18 cellular contexts compared by ENCODE assay signal in the genomic region with DNA sequence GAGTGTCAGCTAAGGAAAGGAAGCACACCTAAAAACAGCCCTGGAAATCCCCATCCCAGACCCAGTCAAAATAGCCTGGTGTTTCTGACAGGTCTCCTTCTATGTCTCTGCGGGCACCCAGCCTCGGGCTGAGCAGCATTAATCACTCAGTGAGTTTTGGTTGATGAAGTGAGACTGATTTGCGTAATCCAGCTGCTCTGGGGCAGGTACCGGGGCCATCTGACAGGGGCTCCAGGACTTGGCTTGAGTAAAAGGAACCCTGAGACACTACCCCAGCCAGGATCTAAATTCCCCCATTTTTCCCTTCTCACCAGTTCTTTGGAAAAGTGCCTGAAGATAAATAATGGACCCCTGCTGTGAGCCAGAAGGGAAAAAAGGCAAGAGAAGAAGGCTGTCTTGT. TPM values are rescaled to one million over a fixed set of nuclear protein-coding genes. Genes with fewer than 3 reads are reported as not detected.
DNase-seq lines count a peak whose midpoint lies in the region; ATAC-seq, FAIRE-seq and TF ChIP-seq lines count a peak whose summit lies in the region.
"Had no signal": no experiment of that assay in that cellular context is flagged by ENCODE, and none has a peak within 500 bp of the region (broad histone marks: within the 10 kb centered on the region; RNA-seq: fewer than 3 reads in every experiment).

No MANE protein-coding gene starts in this region.

- H3K27ac ChIP-seq in keratinocyte (ENCODE audit: control insufficient read depth, insufficient read depth, low read length) (peak overlapping the region; percentile 47), thyroid gland (peak overlapping the region in 2 of 3 donors; percentile 13 to 55), HepG2 (ENCODE audit: extremely low read length, insufficient read depth, low read length) (no peak overlapping the region)
- H3K27ac ChIP-seq: gastrocnemius medialis had no signal

- no peak for TF ChIP-seq RAD21 in HepG2 (CRISPR knock-in tag; IDR thresholded peaks at IDR 0.05)

- H3K79me2 ChIP-seq in keratinocyte (ENCODE audit: control insufficient read depth, insufficient read depth, low read length) (no peaks in the 10 kb centered on the region), HepG2 (ENCODE audit: insufficient read depth, low read length) (no peaks in the 10 kb centered on the region)

- H3K27me3 ChIP-seq in bronchial epithelial cell (ENCODE audit: control insufficient read depth, insufficient read depth, low read length) (no peaks in the 10 kb centered on the region), keratinocyte (ENCODE audit: control insufficient read depth, extremely low read depth, insufficient read depth, low read length) (no peaks in the 10 kb centered on the region), thyroid gland (no peaks in the 10 kb centered on the region), HepG2 (ENCODE audit: control insufficient read depth in 1 of 2, insufficient read depth in 2 of 2, low read length in 2 of 2) (0 out of 5 replicates have a peak, but pooled peaks cover 0 to 4% of the 10 kb centered on the region in 2 experiments)
- H3K27me3 ChIP-seq: gastrocnemius medialis had no signal

- POLR2A ChIA-PET in HepG2 (lab: Yijun Ruan, JAX), result no interaction called here

- peaks cover 4% of the 10 kb centered on the region for H3K9me1 ChIP-seq in keratinocyte (ENCODE audit: control insufficient read depth, extremely low read depth, insufficient read depth, low read length)

- TF ChIP-seq POLR2A in thyroid gland (IDR thresholded peaks at IDR 0.05) (no peak), HepG2 (IDR thresholded peaks at IDR 0.05; ENCODE audit: insufficient read depth in 1 of 2, low read depth in 2 of 2, low read length in 2 of 2) (no peak)

- no peak overlapping the region for H3K4me3 ChIP-seq in bronchial epithelial cell (ENCODE audit: low read depth, low read length)
- H3K4me3 ChIP-seq in keratinocyte (ENCODE audit: control insufficient read depth in 2 of 3, extremely low read depth in 1 of 3, insufficient read depth in 2 of 3, low read depth in 1 of 3, low read length in 3 of 3), result no peak overlapping the region
- H3K4me3 ChIP-seq in thyroid gland (replicated peaks in 1 of 3), result no peak overlapping the region
- no peak overlapping the region for H3K4me3 ChIP-seq in HepG2 (replicated peaks in 1 of 3; ENCODE audit: insufficient read depth in 1 of 3, low read depth in 2 of 3, low read length in 3 of 3)
- H3K4me3 ChIP-seq: gastrocnemius medialis had no signal

- no peak for TF ChIP-seq EP300 in HepG2 (IDR thresholded peaks at IDR 0.05; ENCODE audit: low read depth in 2 of 2, low read length in 2 of 2)
- TF ChIP-seq EP300 in HepG2 (CRISPR knock-in tag; IDR thresholded peaks at IDR 0.05; ENCODE audit: borderline replicate concordance), result no peak

- CTCF ChIA-PET in HepG2 (lab: Yijun Ruan, JAX; ENCODE audit: low intra/inter-chr PET ratio, low total read pairs), result no interaction called here

- H3K9ac ChIP-seq in keratinocyte (ENCODE audit: control insufficient read depth, extremely low read depth, insufficient read depth, low read length) (peak overlapping the region; percentile 69), HepG2 (ENCODE audit: insufficient read depth, low read depth, low read length) (no peak overlapping the region)

- dilution Hi-C loops in keratinocyte (cut with MboI; ENCODE audit: extremely low pct_ligation_motif_present, low sequenced_read_pairs), result no loop called here

- H3K4me2 ChIP-seq in keratinocyte (ENCODE audit: control insufficient read depth, extremely low read depth, insufficient read depth, low read depth, low read length) (peak overlapping the region; percentile 41), HepG2 (ENCODE audit: low read depth, low read length) (no peak overlapping the region)

- no peak overlapping the region for H2AFZ ChIP-seq in keratinocyte (ENCODE audit: control insufficient read depth, low read length)
- no peak overlapping the region for H2AFZ ChIP-seq in HepG2 (ENCODE audit: low read length)

- no peak overlapping the region for H3K27ac Mint-ChIP-seq in activated naive CD4-positive, alpha-beta T cell treated with anti-CD3 and anti-CD28 coated beads, Interleukin-2, amount 50 U/mL, for 72 hours
- H3K27ac Mint-ChIP-seq: effector memory CD8-positive, alpha-beta T cell had no signal

- H3K4me1 ChIP-seq in keratinocyte (ENCODE audit: control insufficient read depth, extremely low read depth, insufficient read depth, low read length) (peaks cover 12% of the 10 kb centered on the region), thyroid gland (peaks cover 7 to 11% of the 10 kb centered on the region in 2 donors), HepG2 (ENCODE audit: insufficient read depth, low read length) (no peaks in the 10 kb centered on the region)
- H3K4me1 ChIP-seq: gastrocnemius medialis had no signal

- FAIRE-seq in bronchial epithelial cell (lab: Jason Lieb, UNC), result peak; percentile 66
- FAIRE-seq in keratinocyte (lab: Jason Lieb, UNC), result peak; percentile 34
- no peak for FAIRE-seq in HepG2 (lab: Jason Lieb, UNC)
- FAIRE-seq: TTC549 had no signal

- TF ChIP-seq CTCF in bronchial epithelial cell (IDR thresholded peaks at IDR 0.05; ENCODE audit: insufficient read depth, low read length, severe bottlenecking), result no peak
- no peak for TF ChIP-seq CTCF in keratinocyte (optimal IDR thresholded peaks at IDR 0.05 in 1 of 3, IDR thresholded peaks at IDR 0.05 in 1 of 3, conservative IDR thresholded peaks at IDR 0.05 in 1 of 3; ENCODE audit: extremely low read depth in 1 of 3, insufficient read depth in 2 of 3, low read length in 3 of 3)
- TF ChIP-seq CTCF in thyroid gland (IDR thresholded peaks at IDR 0.05), result no peak
- no peak for TF ChIP-seq CTCF in HepG2 (CRISPR knock-in tag; IDR thresholded peaks at IDR 0.05)

- no peaks in the 10 kb centered on the region for H3K36me3 Mint-ChIP-seq in activated naive CD4-positive, alpha-beta T cell treated with anti-CD3 and anti-CD28 coated beads, Interleukin-2, amount 50 U/mL, for 72 hours
- H3K36me3 Mint-ChIP-seq: brain had no signal

- H3K36me3 ChIP-seq in bronchial epithelial cell (ENCODE audit: control insufficient read depth, insufficient read depth, low read length) (no peaks in the 10 kb centered on the region), keratinocyte (ENCODE audit: control insufficient read depth in 2 of 2, extremely low read depth in 1 of 2, insufficient read depth in 2 of 2, low read length in 2 of 2) (no peaks in the 10 kb centered on the region), thyroid gland (no peaks in the 10 kb centered on the region), HepG2 (replicated peaks in 1 of 2; ENCODE audit: control insufficient read depth in 1 of 2, insufficient read depth in 2 of 2, low read length in 2 of 2) (no peaks in the 10 kb centered on the region)
- H3K36me3 ChIP-seq: gastrocnemius medialis had no signal

- DNase-seq in NCI-H82 (lab: John Stamatoyannopoulos, UW) (peak; percentile 22), NCI-H82 treated with DMSO at 0.1 percent for 48 hours (lab: John Stamatoyannopoulos, UW; ENCODE audit: unreplicated experiment) (no peak), bronchial epithelial cell (ENCODE audit: low read depth) (peak; percentile 79), keratinocyte (ENCODE audit: low read depth, low spot score) (no peak), thyroid gland (peak; percentile 59 to 60), left lobe of liver (ENCODE audit: low spot score) (no peak), HepG2 (ENCODE audit: low spot score) (no peak)
- no peak for DNase-seq in activated naive CD4-positive, alpha-beta T cell treated with anti-CD3 and anti-CD28 coated beads, Interleukin-2, amount 50 U/mL, for 72 hours (ENCODE audit: low spot score in 2 of 2)
- DNase-seq: activated effector memory CD4-positive, alpha-beta T cell treated with anti-CD3 and anti-CD28 coated beads, Interleukin-2, amount 50 U/mL, for 16 hours; effector memory CD8-positive, alpha-beta T cell; gastrocnemius medialis; NCI-H1048; NCI-H524 treated with DMSO at 0.1 percent for 48 hours had no signal

- ATAC-seq in left lobe of liver, result no peak
- no peak for ATAC-seq in HepG2
- no peak for ATAC-seq in activated naive CD4-positive, alpha-beta T cell treated with anti-CD3 and anti-CD28 coated beads, Interleukin-2, amount 50 U/mL, for 72 hours
- ATAC-seq: effector memory CD8-positive, alpha-beta T cell; gastrocnemius medialis had no signal

- intact Hi-C loops in thyroid gland (cut with DNase I), result no loop called here
- intact Hi-C loops in HepG2 (cut with micrococcal nuclease; ENCODE audit: unreplicated experiment), result no loop called here

- H3K9me3 Mint-ChIP-seq in activated naive CD4-positive, alpha-beta T cell treated with anti-CD3 and anti-CD28 coated beads, Interleukin-2, amount 50 U/mL, for 72 hours, result no peaks in the 10 kb centered on the region
- H3K9me3 Mint-ChIP-seq: brain; effector memory CD8-positive, alpha-beta T cell had no signal

- in situ Hi-C loops in HepG2 (cut with HindIII; ENCODE audit: extremely low pct_ligation_motif_present, low pct_unique_long_range_greater_than_20kb), result no loop called here

- H3K9me3 ChIP-seq in keratinocyte (ENCODE audit: control insufficient read depth, low read depth, low read length) (no peaks in the 10 kb centered on the region), thyroid gland (no peaks in the 10 kb centered on the region), HepG2 (ENCODE audit: low read length) (no peaks in the 10 kb centered on the region)
- H3K9me3 ChIP-seq: gastrocnemius medialis had no signal

- BruUV-seq in HepG2 (replicated peaks; lab: Mats Ljungman, UMichigan), result no TSS peak

- H4K20me1 ChIP-seq in keratinocyte (ENCODE audit: control insufficient read depth, extremely low read depth, insufficient read depth, low read length), result no peaks in the 10 kb centered on the region
- no peaks in the 10 kb centered on the region for H4K20me1 ChIP-seq in HepG2 (ENCODE audit: insufficient read depth, low read length)

- 20 to 32% methylated on average over 4 of the region's 4 CpGs for WGBS in thyroid gland, 2 donors
- WGBS in HepG2 (ENCODE audit: low lambda C conversion rate), result 39% methylated on average over 4 of the region's 4 CpGs

RNA-seq across cellular contexts. Expression of a gene that starts 0.6 kb away (rescaled TPM):
- total RNA-seq in bronchial epithelial cell (0.53 and 15.0 TPM in 2 replicates), thyroid gland (under 1 TPM in 2 of 4 donors, not detected in 2; 0.15 to 0.22 TPM), left lobe of liver (0.10 TPM), HepG2 (2016; rRNA removed; fragmentation: Illumina TruSeq; extraction: Trizol) (not detected in 2 replicates)
- polyA plus RNA-seq in keratinocyte (1.1 to 4.9 TPM (median 2.4 TPM) in 3 replicates), HepG2 (2011; rRNA removed) (not detected in 2 replicates)
- polyA plus RNA-seq in keratinocyte (2011; ENCODE audit: low read depth), result 10.9 TPM
- polyA plus RNA-seq in keratinocyte (2011; cell fraction: cytosol; rRNA removed), result 0.35 and 1.2 TPM in 2 replicates
- polyA plus RNA-seq in keratinocyte (2011; cell fraction: nucleus; rRNA removed), result 4.4 and 6.0 TPM in 2 replicates
- polyA plus RNA-seq in keratinocyte (2012; ENCODE audit: low replicate concordance), result 0.77 and 8.7 TPM in 2 replicates
- polyA minus RNA-seq in keratinocyte, result 0.89 to 3.6 TPM (median 2.3 TPM) in 3 replicates
- 0.38 TPM for polyA minus RNA-seq in keratinocyte (2011; cell fraction: cytosol; rRNA and poly(A)+ RNA removed)
- polyA minus RNA-seq in keratinocyte (2011; cell fraction: nucleus; rRNA and poly(A)+ RNA removed), result 3.6 and 5.8 TPM in 2 replicates
- not detected in 2 replicates for total RNA-seq in HepG2 (2016; cell fraction: cytosol; rRNA removed; fragmentation: Illumina TruSeq; extraction: Trizol; ENCODE audit: low read depth)
- not detected in 2 replicates for total RNA-seq in HepG2 (2016; cell fraction: insoluble cytoplasmic fraction; rRNA removed; fragmentation: Illumina TruSeq; extraction: Trizol)
- not detected in 2 replicates for total RNA-seq in HepG2 (2016; cell fraction: membrane; rRNA removed; fragmentation: Illumina TruSeq; extraction: Trizol)
- not detected in 2 replicates for total RNA-seq in HepG2 (2016; cell fraction: nucleus; rRNA removed; fragmentation: Illumina TruSeq; extraction: Trizol)
- polyA plus RNA-seq in HepG2 (2011; cell fraction: cytosol; rRNA removed), result not detected in 2 replicates
- polyA plus RNA-seq in HepG2 (2011; cell fraction: nucleus; rRNA removed), result not detected in 2 replicates
- not detected in 2 replicates for polyA plus RNA-seq in HepG2 (2012)
- polyA plus RNA-seq in HepG2 (2016; cell fraction: cytosol; fragmentation: Illumina TruSeq; extraction: Trizol; ENCODE audit: low read depth), result not detected in 2 replicates
- not detected in 2 replicates for polyA plus RNA-seq in HepG2 (2016; cell fraction: insoluble cytoplasmic fraction; fragmentation: Illumina TruSeq; extraction: Trizol; ENCODE audit: low read depth)
- polyA plus RNA-seq in HepG2 (2016; cell fraction: membrane; fragmentation: Illumina TruSeq; extraction: Trizol; ENCODE audit: low read depth), result not detected in 2 replicates
- polyA plus RNA-seq in HepG2 (2016; cell fraction: nucleus; fragmentation: Illumina TruSeq; extraction: Trizol; ENCODE audit: insufficient read depth, low read depth), result not detected in 2 replicates
- polyA minus RNA-seq in HepG2 (2011; rRNA and poly(A)+ RNA removed; ENCODE audit: low replicate concordance), result not detected in 2 replicates
- polyA minus RNA-seq in HepG2 (2011; cell fraction: cytosol; rRNA and poly(A)+ RNA removed), result not detected in 2 replicates
- not detected in 2 replicates for polyA minus RNA-seq in HepG2 (2011; cell fraction: nucleus; rRNA and poly(A)+ RNA removed)
- 1 to 10 TPM in 1 of 2 donors, under 1 TPM in 1; 0.09 to 2.8 TPM for total RNA-seq in activated naive CD4-positive, alpha-beta T cell treated with anti-CD3 and anti-CD28 coated beads, Interleukin-2, amount 50 U/mL, for 72 hours
- total RNA-seq: A673, SK-MEL-5 had no signal
- polyA plus RNA-seq: neural cell had no signal

Comparison
In these comparisons a context has a peak if more than half of its experiments do, and no peak if none do; other contexts are left out.
1. DNase-seq: peak in NCI-H82 (single experiment), bronchial epithelial cell (single experiment) and thyroid gland (2 of 2); none in NCI-H82 treated with DMSO at 0.1 percent for 48 hours (single experiment), keratinocyte (single experiment), left lobe of liver (single experiment), HepG2 (single experiment) and activated naive CD4-positive, alpha-beta T cell treated with anti-CD3 and anti-CD28 coated beads, Interleukin-2, amount 50 U/mL, for 72 hours (0 of 2).